In the genomic region with DNA sequence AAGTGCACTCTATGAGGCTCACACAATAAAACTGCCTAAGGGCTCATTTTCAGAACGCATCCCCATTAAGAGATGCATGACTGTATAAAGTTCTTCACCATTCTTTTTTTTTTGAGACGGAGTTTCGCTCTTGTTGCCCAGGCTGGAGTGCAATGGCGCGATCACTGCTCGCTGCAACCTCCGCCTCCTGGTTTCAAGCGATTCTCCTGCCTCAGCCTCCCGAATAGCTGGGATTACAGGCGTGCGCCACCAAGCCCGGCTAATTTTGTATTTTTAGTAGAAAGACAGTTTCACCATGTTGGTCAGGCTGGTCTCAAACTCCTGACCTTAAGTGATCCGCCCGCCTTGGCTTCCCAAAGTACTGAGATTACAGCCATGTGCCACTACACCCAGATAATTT, we compare ENCODE assay signal across 8 cellular contexts. TPM values are rescaled to one million over a fixed set of nuclear protein-coding genes. Genes with fewer than 3 reads are reported as not detected.
DNase-seq lines count a peak whose midpoint lies in the region; ATAC-seq and TF ChIP-seq lines count a peak whose summit lies in the region.
"Not testable (repeated sequence)": the region's sequence is repeated elsewhere in the genome, so short reads cannot be mapped to it uniquely, and the experiment has no call there.

No MANE protein-coding gene starts in this region.

- ATAC-seq in CD8-positive, alpha-beta T cell; central memory CD8-positive, alpha-beta T cell (replicated peaks; ENCODE audit: extremely low read depth, poor library complexity, severe bottlenecking): not testable (repeated sequence)

- H3K4me1 Mint-ChIP-seq in CD8-positive, alpha-beta T cell (ENCODE audit: low read depth): peaks cover 28% of the 10 kb centered on the region
- peaks cover 11 to 21% (median 11%) of the 10 kb centered on the region in 3 donors for H3K4me1 Mint-ChIP-seq in IgD-negative memory B cell
- H3K4me1 Mint-ChIP-seq in activated T-helper 1 cell treated with anti-CD3 and anti-CD28 coated beads, Interleukin-12 subunit alpha, Interleukin-12 subunit beta, Interleukin-2, Interleukin-4 antibody, amounts not matched to agents 30 ng/mL and 10 ng/mL and 1 ng/mL, durations not matched to agents 14 hours and 24 hours and 36 hours (ENCODE audit: low read depth): peaks cover 33% of the 10 kb centered on the region
- H3K4me1 Mint-ChIP-seq in central memory CD8-positive, alpha-beta T cell: peaks cover 18% of the 10 kb centered on the region
- H3K4me1 Mint-ChIP-seq in type B pancreatic cell (ENCODE audit: unreplicated experiment): not testable (repeated sequence)

- not testable (repeated sequence) for H3K9me3 Mint-ChIP-seq in CD8-positive, alpha-beta T cell; IgD-negative memory B cell; activated T-helper 1 cell treated with anti-CD3 and anti-CD28 coated beads, Interleukin-12 subunit alpha, Interleukin-12 subunit beta, Interleukin-2, Interleukin-4 antibody, amounts not matched to agents 30 ng/mL and 10 ng/mL and 1 ng/mL, durations not matched to agents 14 hours and 24 hours and 36 hours; central memory CD8-positive, alpha-beta T cell; type B pancreatic cell

- H3K4me3 Mint-ChIP-seq in CD8-positive, alpha-beta T cell: peak overlapping the region; percentile 11
- H3K4me3 Mint-ChIP-seq in IgD-negative memory B cell (peak overlapping the region in 3 of 4 donors; percentile 16 to 99 (median 57)), type B pancreatic cell (peak overlapping the region; percentile 41)
- H3K4me3 Mint-ChIP-seq in activated T-helper 1 cell treated with anti-CD3 and anti-CD28 coated beads, Interleukin-12 subunit alpha, Interleukin-12 subunit beta, Interleukin-2, Interleukin-4 antibody, amounts not matched to agents 30 ng/mL and 10 ng/mL and 1 ng/mL, durations not matched to agents 14 hours and 24 hours and 36 hours: peak overlapping the region; percentile 100
- H3K4me3 Mint-ChIP-seq in central memory CD8-positive, alpha-beta T cell: peak overlapping the region; percentile 97

- peak overlapping the region; percentile 98 for H3K9ac ChIP-seq in SU-DHL-6 (ENCODE audit: low read length)

- H3K27me3 Mint-ChIP-seq in CD8-positive, alpha-beta T cell (ENCODE audit: low read depth); IgD-negative memory B cell; activated T-helper 1 cell treated with anti-CD3 and anti-CD28 coated beads, Interleukin-12 subunit alpha, Interleukin-12 subunit beta, Interleukin-2, Interleukin-4 antibody, amounts not matched to agents 30 ng/mL and 10 ng/mL and 1 ng/mL, durations not matched to agents 14 hours and 24 hours and 36 hours (ENCODE audit: insufficient read depth); central memory CD8-positive, alpha-beta T cell; type B pancreatic cell: not testable (repeated sequence)

- not testable (repeated sequence) for H3K27me3 ChIP-seq in CD8-positive, alpha-beta T cell (ENCODE audit: insufficient read depth, low read length); SU-DHL-6 (ENCODE audit: low read length); hepatocyte; neuron (ENCODE audit: insufficient read depth, low read length)

- H3K36me3 ChIP-seq in CD8-positive, alpha-beta T cell (ENCODE audit: insufficient read depth, low read length); SU-DHL-6 (ENCODE audit: low read length); hepatocyte (replicated peaks; ENCODE audit: insufficient read depth, low read depth): not testable (repeated sequence)
- H3K36me3 ChIP-seq in neuron (ENCODE audit: insufficient read depth, low read length): peaks cover 18% of the 10 kb centered on the region

- H3K4me2 ChIP-seq in SU-DHL-6 (ENCODE audit: low read depth, low read length, poor library complexity, severe bottlenecking): peak overlapping the region; percentile 84
- peak overlapping the region; percentile 89 for H3K4me2 ChIP-seq in hepatocyte

- H3K79me2 ChIP-seq in SU-DHL-6 (ENCODE audit: insufficient read depth, low read length) (peaks cover 20% of the 10 kb centered on the region), hepatocyte (peaks cover 38% of the 10 kb centered on the region)

- CTCF ChIA-PET in CD8-positive, alpha-beta T cell (lab: Charles Lee): interaction anchor here (1.0 kb wide), 1 partner anchor 488 kb away, joined by 4 read pairs; no protein-coding TSS in a partner anchor

- WGBS in hepatocyte (ENCODE audit: low lambda C conversion rate, missing lambda C conversion rate): over 99% methylated on average over 14 of the region's 14 CpGs

- not testable (repeated sequence) for H4K20me1 ChIP-seq in SU-DHL-6 (ENCODE audit: low read depth, low read length); hepatocyte (ENCODE audit: insufficient read depth, poor library complexity, severe bottlenecking)

- intact Hi-C loops in CD8-positive, alpha-beta T cell (cut with DNase I, micrococcal nuclease): loop anchor here (2.0 to 10.0 kb wide), 8 partner anchors 409 to 1587 kb away; a partner anchor contains a TSS
- intact Hi-C loops in activated T-helper 1 cell treated with anti-CD3 and anti-CD28 coated beads, Interleukin-12 subunit alpha, Interleukin-12 subunit beta, Interleukin-2, Interleukin-4 antibody, amounts not matched to agents 30 ng/mL and 10 ng/mL and 1 ng/mL, durations not matched to agents 14 hours and 24 hours and 36 hours (cut with micrococcal nuclease): loop anchor here (5.0 to 10.0 kb wide), 4 partner anchors 670 to 1143 kb away; a partner anchor contains a TSS

- H2AFZ ChIP-seq in SU-DHL-6 (ENCODE audit: low read depth, low read length, severe bottlenecking); hepatocyte; neuron (ENCODE audit: low read depth, low read length): not testable (repeated sequence)

- H3K4me1 ChIP-seq in CD8-positive, alpha-beta T cell (ENCODE audit: insufficient read depth, low read length): peaks cover 23% of the 10 kb centered on the region
- H3K4me1 ChIP-seq in hepatocyte (ENCODE audit: insufficient read depth) (peaks cover 17% of the 10 kb centered on the region), neuron (ENCODE audit: insufficient read depth, low read length) (peaks cover 13% of the 10 kb centered on the region)

- not testable (repeated sequence) for H3K9me3 ChIP-seq in CD8-positive, alpha-beta T cell (ENCODE audit: low read length); SU-DHL-6 (ENCODE audit: insufficient read depth, low read length); hepatocyte (ENCODE audit: low read depth); neuron (ENCODE audit: low read length)

- not testable (repeated sequence) for H3F3A ChIP-seq in SU-DHL-6 (ENCODE audit: insufficient read depth)

- H3K27ac Mint-ChIP-seq in CD8-positive, alpha-beta T cell; central memory CD8-positive, alpha-beta T cell (ENCODE audit: low read depth): not testable (repeated sequence)
- peak overlapping the region in 2 of 3 donors; percentile 99 to 100 for H3K27ac Mint-ChIP-seq in IgD-negative memory B cell
- H3K27ac Mint-ChIP-seq in activated T-helper 1 cell treated with anti-CD3 and anti-CD28 coated beads, Interleukin-12 subunit alpha, Interleukin-12 subunit beta, Interleukin-2, Interleukin-4 antibody, amounts not matched to agents 30 ng/mL and 10 ng/mL and 1 ng/mL, durations not matched to agents 14 hours and 24 hours and 36 hours: peak overlapping the region; percentile 89
- peak overlapping the region; percentile 99 for H3K27ac Mint-ChIP-seq in type B pancreatic cell

- H3K36me3 Mint-ChIP-seq in CD8-positive, alpha-beta T cell: peaks cover 25% of the 10 kb centered on the region
- H3K36me3 Mint-ChIP-seq in IgD-negative memory B cell: not testable (repeated sequence)
- H3K36me3 Mint-ChIP-seq in activated T-helper 1 cell treated with anti-CD3 and anti-CD28 coated beads, Interleukin-12 subunit alpha, Interleukin-12 subunit beta, Interleukin-2, Interleukin-4 antibody, amounts not matched to agents 30 ng/mL and 10 ng/mL and 1 ng/mL, durations not matched to agents 14 hours and 24 hours and 36 hours (ENCODE audit: low read depth): peaks cover 12% of the 10 kb centered on the region
- peaks cover 27% of the 10 kb centered on the region for H3K36me3 Mint-ChIP-seq in central memory CD8-positive, alpha-beta T cell (ENCODE audit: insufficient read depth)
- H3K36me3 Mint-ChIP-seq in type B pancreatic cell: peaks cover 20% of the 10 kb centered on the region

- not testable (repeated sequence) for H3K9me2 ChIP-seq in SU-DHL-6 (replicated peaks; ENCODE audit: insufficient read depth, low read length); hepatocyte (replicated peaks; ENCODE audit: insufficient read depth)

- H3K27ac ChIP-seq in CD8-positive, alpha-beta T cell (ENCODE audit: low read depth, low read length); SU-DHL-6 (ENCODE audit: low read depth, low read length): not testable (repeated sequence)
- H3K27ac ChIP-seq in hepatocyte: peak overlapping the region; percentile 99

- POLR2A ChIA-PET in CD8-positive, alpha-beta T cell (lab: Charles Lee): interaction anchor here (3.0 kb wide), 1 partner anchor 11 kb away, joined by 22 read pairs; no protein-coding TSS in a partner anchor

- not testable (repeated sequence) for TF ChIP-seq CTCF in CD8-positive, alpha-beta T cell (IDR thresholded peaks at IDR 0.05); SU-DHL-6 (IDR thresholded peaks at IDR 0.05; ENCODE audit: insufficient read depth, low read length, poor library complexity, severe bottlenecking); hepatocyte (IDR thresholded peaks at IDR 0.05; ENCODE audit: poor library complexity); type B pancreatic cell (conservative IDR thresholded peaks at IDR 0.05)

- not testable (repeated sequence) for H3K4me3 ChIP-seq in CD8-positive, alpha-beta T cell (ENCODE audit: low read depth, low read length); SU-DHL-6 (ENCODE audit: insufficient read depth, low read length, poor library complexity, severe bottlenecking); hepatocyte
- H3K4me3 ChIP-seq in neuron (ENCODE audit: low read length): peak overlapping the region; percentile 75

- DNase-seq in CD8-positive, alpha-beta T cell; activated T-helper 1 cell treated with anti-CD3 and anti-CD28 coated beads, Interleukin-12 subunit alpha, Interleukin-12 subunit beta, Interleukin-2, Interleukin-4 antibody, amounts not matched to agents 30 ng/mL and 10 ng/mL and 1 ng/mL, durations not matched to agents 14 hours and 24 hours and 36 hours (ENCODE audit: low spot score); central memory CD8-positive, alpha-beta T cell (ENCODE audit: low spot score in 2 of 2); hepatocyte (ENCODE audit: low spot score); type B pancreatic cell (ENCODE audit: extremely low spot score, unreplicated experiment): not testable (repeated sequence)

RNA-seq across cellular contexts. Expression of a gene that starts 2.2 kb away (rescaled TPM):
- 100 to 1,000 TPM in 1 of 2 experiments, 10 to 100 TPM in 1; 94.8 to 100 TPM for total RNA-seq in CD8-positive, alpha-beta T cell
- 190 TPM for polyA plus RNA-seq in IgD-negative memory B cell
- 39.7 and 41.2 TPM in 2 replicates for total RNA-seq in activated T-helper 1 cell treated with anti-CD3 and anti-CD28 coated beads, Interleukin-12 subunit alpha, Interleukin-12 subunit beta, Interleukin-2, Interleukin-4 antibody, amounts not matched to agents 30 ng/mL and 10 ng/mL and 1 ng/mL, durations not matched to agents 14 hours and 24 hours and 36 hours
- 45.7 and 58.0 TPM in 2 replicates for total RNA-seq in hepatocyte
- polyA plus RNA-seq in hepatocyte: 177 and 183 TPM in 2 replicates
- total RNA-seq in type B pancreatic cell (ENCODE audit: low replicate concordance): 71.6 and 76.3 TPM in 2 replicates

RNA-seq across cellular contexts. Expression of a gene that starts 16.3 kb away (rescaled TPM):
- total RNA-seq in CD8-positive, alpha-beta T cell: 10 to 100 TPM; 26.6 to 29.1 TPM
- 6.3 TPM for polyA plus RNA-seq in IgD-negative memory B cell
- 3.3 and 6.1 TPM in 2 replicates for total RNA-seq in activated T-helper 1 cell treated with anti-CD3 and anti-CD28 coated beads, Interleukin-12 subunit alpha, Interleukin-12 subunit beta, Interleukin-2, Interleukin-4 antibody, amounts not matched to agents 30 ng/mL and 10 ng/mL and 1 ng/mL, durations not matched to agents 14 hours and 24 hours and 36 hours
- 4.7 TPM in 2 replicates for total RNA-seq in hepatocyte
- polyA plus RNA-seq in hepatocyte: 3.6 TPM in 1 of 2 replicates, not detected in the other
- total RNA-seq in type B pancreatic cell (ENCODE audit: low replicate concordance): 5.7 and 7.4 TPM in 2 replicates

Comparison
In these comparisons a context has a peak if more than half of its experiments do, and no peak if none do; other contexts are left out.
1. H3K4me3 Mint-ChIP-seq: peak in every context shown above with its lines; median percentile 100 in activated T-helper 1 cell treated with anti-CD3 and anti-CD28 coated beads, Interleukin-12 subunit alpha, Interleukin-12 subunit beta, Interleukin-2, Interleukin-4 antibody, amounts not matched to agents 30 ng/mL and 10 ng/mL and 1 ng/mL, durations not matched to agents 14 hours and 24 hours and 36 hours; 97 in central memory CD8-positive, alpha-beta T cell; 57 in IgD-negative memory B cell; 41 in type B pancreatic cell; 11 in CD8-positive, alpha-beta T cell.